In genomic region chr14:39474416-39474911, GRCh38 we compare ENCODE assay signal across 1 cellular context.
A peak's percentile ranks its signal among the peaks of the same experiment; 100 is the strongest.
TF ChIP-seq lines count a peak whose summit lies in the region.

No MANE protein-coding gene starts in this region.

TF ChIP-seq in HepG2, 621 proteins besides CTCF, POLR2A, EP300 and RAD21 (continued from another document):
- TF ChIP-seq ZHX1 (CRISPR knock-in tag; IDR thresholded peaks at IDR 0.05; ENCODE audit: low read depth) (0 out of 2 replicates have a peak, but pooled peaks have one; percentile 58), MAFK (conservative IDR thresholded peaks at IDR 0.05 in 1 of 2, IDR thresholded peaks at IDR 0.05 in 1 of 2; ENCODE audit: low read length in 2 of 2) (peak; percentile 71 to 75), ZNF543 (CRISPR knock-in tag; IDR thresholded peaks at IDR 0.05) (0 out of 2 replicates have a peak, but pooled peaks have one; percentile 34), HOXA7 (CRISPR knock-in tag; IDR thresholded peaks at IDR 0.05) (0 out of 2 replicates have a peak, but pooled peaks have one; percentile 40), RFX3 (CRISPR knock-in tag; IDR thresholded peaks at IDR 0.05) (no peak), ZNF335 (CRISPR knock-in tag; IDR thresholded peaks at IDR 0.05) (no peak), CREM (IDR thresholded peaks at IDR 0.05) (no peak), CREM (CRISPR knock-in tag; IDR thresholded peaks at IDR 0.05) (no peak), MIXL1 (CRISPR knock-in tag; IDR thresholded peaks at IDR 0.05) (0 out of 2 replicates have a peak, but pooled peaks have one; percentile 45), ELF1 (CRISPR knock-in tag; IDR thresholded peaks at IDR 0.05) (no peak), ZNF746 (CRISPR knock-in tag; IDR thresholded peaks at IDR 0.05) (no peak), GATAD1 (CRISPR knock-in tag; IDR thresholded peaks at IDR 0.05) (no peak), ZBTB21 (CRISPR knock-in tag; IDR thresholded peaks at IDR 0.05) (peak; percentile 72; the same call in 1 of the 2 replicates)
- TF ChIP-seq, protein P1, sequence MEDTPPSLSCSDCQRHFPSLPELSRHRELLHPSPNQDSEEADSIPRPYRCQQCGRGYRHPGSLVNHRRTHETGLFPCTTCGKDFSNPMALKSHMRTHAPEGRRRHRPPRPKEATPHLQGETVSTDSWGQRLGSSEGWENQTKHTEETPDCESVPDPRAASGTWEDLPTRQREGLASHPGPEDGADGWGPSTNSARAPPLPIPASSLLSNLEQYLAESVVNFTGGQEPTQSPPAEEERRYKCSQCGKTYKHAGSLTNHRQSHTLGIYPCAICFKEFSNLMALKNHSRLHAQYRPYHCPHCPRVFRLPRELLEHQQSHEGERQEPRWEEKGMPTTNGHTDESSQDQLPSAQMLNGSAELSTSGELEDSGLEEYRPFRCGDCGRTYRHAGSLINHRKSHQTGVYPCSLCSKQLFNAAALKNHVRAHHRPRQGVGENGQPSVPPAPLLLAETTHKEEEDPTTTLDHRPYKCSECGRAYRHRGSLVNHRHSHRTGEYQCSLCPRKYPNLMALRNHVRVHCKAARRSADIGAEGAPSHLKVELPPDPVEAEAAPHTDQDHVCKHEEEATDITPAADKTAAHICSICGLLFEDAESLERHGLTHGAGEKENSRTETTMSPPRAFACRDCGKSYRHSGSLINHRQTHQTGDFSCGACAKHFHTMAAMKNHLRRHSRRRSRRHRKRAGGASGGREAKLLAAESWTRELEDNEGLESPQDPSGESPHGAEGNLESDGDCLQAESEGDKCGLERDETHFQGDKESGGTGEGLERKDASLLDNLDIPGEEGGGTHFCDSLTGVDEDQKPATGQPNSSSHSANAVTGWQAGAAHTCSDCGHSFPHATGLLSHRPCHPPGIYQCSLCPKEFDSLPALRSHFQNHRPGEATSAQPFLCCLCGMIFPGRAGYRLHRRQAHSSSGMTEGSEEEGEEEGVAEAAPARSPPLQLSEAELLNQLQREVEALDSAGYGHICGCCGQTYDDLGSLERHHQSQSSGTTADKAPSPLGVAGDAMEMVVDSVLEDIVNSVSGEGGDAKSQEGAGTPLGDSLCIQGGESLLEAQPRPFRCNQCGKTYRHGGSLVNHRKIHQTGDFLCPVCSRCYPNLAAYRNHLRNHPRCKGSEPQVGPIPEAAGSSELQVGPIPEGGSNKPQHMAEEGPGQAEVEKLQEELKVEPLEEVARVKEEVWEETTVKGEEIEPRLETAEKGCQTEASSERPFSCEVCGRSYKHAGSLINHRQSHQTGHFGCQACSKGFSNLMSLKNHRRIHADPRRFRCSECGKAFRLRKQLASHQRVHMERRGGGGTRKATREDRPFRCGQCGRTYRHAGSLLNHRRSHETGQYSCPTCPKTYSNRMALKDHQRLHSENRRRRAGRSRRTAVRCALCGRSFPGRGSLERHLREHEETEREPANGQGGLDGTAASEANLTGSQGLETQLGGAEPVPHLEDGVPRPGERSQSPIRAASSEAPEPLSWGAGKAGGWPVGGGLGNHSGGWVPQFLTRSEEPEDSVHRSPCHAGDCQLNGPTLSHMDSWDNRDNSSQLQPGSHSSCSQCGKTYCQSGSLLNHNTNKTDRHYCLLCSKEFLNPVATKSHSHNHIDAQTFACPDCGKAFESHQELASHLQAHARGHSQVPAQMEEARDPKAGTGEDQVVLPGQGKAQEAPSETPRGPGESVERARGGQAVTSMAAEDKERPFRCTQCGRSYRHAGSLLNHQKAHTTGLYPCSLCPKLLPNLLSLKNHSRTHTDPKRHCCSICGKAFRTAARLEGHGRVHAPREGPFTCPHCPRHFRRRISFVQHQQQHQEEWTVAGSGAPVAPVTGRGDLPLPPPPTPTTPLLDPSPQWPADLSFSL (CRISPR knock-in tag; IDR thresholded peaks at IDR 0.05) = peak; percentile 50; the same call in 1 of the 2 replicates
